Comparison of ENCODE assay signal across 8 cellular contexts in the genomic region with DNA sequence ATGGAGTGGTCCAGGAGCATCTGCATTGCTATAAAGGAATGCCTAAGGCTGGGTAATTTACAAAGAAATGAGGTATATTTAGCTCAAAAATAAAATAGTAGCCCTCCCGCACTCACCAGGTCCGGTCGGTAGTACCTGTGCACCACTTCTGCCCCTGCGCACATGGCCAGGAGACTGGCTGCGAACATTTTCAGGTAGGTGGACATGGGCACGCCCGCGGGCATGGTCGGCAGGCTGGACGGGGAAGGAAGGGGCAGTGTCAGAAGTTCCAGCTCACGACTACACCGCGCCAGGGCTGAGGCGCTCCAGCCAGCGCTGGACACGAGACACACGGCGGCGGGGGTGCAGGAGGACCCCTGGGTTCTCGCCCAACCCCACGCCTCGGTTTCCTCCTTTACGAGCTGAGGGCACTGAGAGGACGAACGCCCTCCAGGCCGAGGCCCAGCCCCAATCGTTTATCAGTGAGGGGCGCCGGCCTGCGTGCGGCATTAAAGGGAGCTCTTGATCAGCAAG. TPM values are rescaled to one million over a fixed set of nuclear protein-coding genes. Genes with fewer than 3 reads are reported as not detected.
A peak's percentile ranks its signal among the peaks of the same experiment; 100 is the strongest.
DNase-seq lines count a peak whose midpoint lies in the region; ATAC-seq and TF ChIP-seq lines count a peak whose summit lies in the region.

No MANE protein-coding gene starts in this region.

- H2BK12ac ChIP-seq in trophoblast cell (ENCODE audit: low read length): no peak overlapping the region

- peak overlapping the region; percentile 3 for H4K12ac ChIP-seq in trophoblast cell (ENCODE audit: low read depth, low read length)

- peaks cover 4% of the 10 kb centered on the region for H3K79me2 ChIP-seq in trophoblast cell (ENCODE audit: control insufficient read depth, insufficient read depth, low read length, poor library complexity)

- H3K23ac ChIP-seq in trophoblast cell (ENCODE audit: low read length): no peak overlapping the region

- ATAC-seq in GM18858 (IDR thresholded peaks at IDR 0.05; ENCODE audit: unreplicated experiment) (peak; percentile 12), HG03108 (IDR thresholded peaks at IDR 0.05; ENCODE audit: unreplicated experiment) (peak; percentile 26)

- H3K9me3 ChIP-seq in trophoblast cell (ENCODE audit: insufficient read depth, low read depth, low read length): no peaks in the 10 kb centered on the region

- peak overlapping the region; percentile 90 for H3K9ac ChIP-seq in trophoblast cell (ENCODE audit: low read length)

- peak overlapping the region; percentile 89 for H3K4me2 ChIP-seq in trophoblast cell (ENCODE audit: low read length)

- H3K14ac ChIP-seq in trophoblast cell (ENCODE audit: low read length): peak overlapping the region; percentile 58

- no peaks in the 10 kb centered on the region for H3K27me3 ChIP-seq in trophoblast cell (ENCODE audit: insufficient read depth, low read length)

- peak overlapping the region; percentile 78 for H2AFZ ChIP-seq in trophoblast cell (ENCODE audit: insufficient read depth, low read length, poor library complexity)

- H4K91ac ChIP-seq in trophoblast cell (ENCODE audit: low read depth, low read length): peak overlapping the region; percentile 68

- DNase-seq in 8988T (peak; percentile 21), glomerular visceral epithelial cell (ENCODE audit: extremely low spot score) (peak; percentile 19), trophoblast cell (peak; percentile 10 to 30), H4 (ENCODE audit: low spot score) (no peak), NCI-H345 (lab: John Stamatoyannopoulos, UW) (no peak)

- H3K4me3 ChIP-seq in WI38 (ENCODE audit: low read depth, low read length) (peak overlapping the region; percentile 77), trophoblast cell (ENCODE audit: low read depth, low read length) (peak overlapping the region; percentile 86)

- peaks cover 3 to 4% of the 10 kb centered on the region in 2 experiments for H3K4me1 ChIP-seq in trophoblast cell (ENCODE audit: control insufficient read depth in 1 of 2, insufficient read depth in 2 of 2, low read length in 2 of 2)

- H3K18ac ChIP-seq in trophoblast cell (ENCODE audit: low read length): peak overlapping the region; percentile 51

- H2AK5ac ChIP-seq in trophoblast cell (ENCODE audit: low read length): no peak overlapping the region

- peaks cover 7% of the 10 kb centered on the region for H3K79me1 ChIP-seq in trophoblast cell (ENCODE audit: low read length)

- peaks cover 2 to 7% of the 10 kb centered on the region in 2 experiments for H3K36me3 ChIP-seq in trophoblast cell (ENCODE audit: control insufficient read depth in 1 of 2, insufficient read depth in 2 of 2, low read length in 2 of 2)

- WGBS in trophoblast cell (ENCODE audit: extremely low coverage, insufficient coverage, insufficient read length): no CpG with 5 or more reads among the region's 31 CpGs

- H2BK5ac ChIP-seq in trophoblast cell (ENCODE audit: low read depth, low read length, poor library complexity): peak overlapping the region; percentile 47

- no peak for TF ChIP-seq CTCF in WI38 (IDR thresholded peaks at IDR 0.05; ENCODE audit: low read depth, low read length)

- peak overlapping the region; percentile 92 for H3K27ac ChIP-seq in trophoblast cell (ENCODE audit: low read depth, low read length)

- H4K8ac ChIP-seq in trophoblast cell (ENCODE audit: low read depth, low read length): peak overlapping the region; percentile 78

- peak overlapping the region; percentile 8 for H3K4ac ChIP-seq in trophoblast cell (ENCODE audit: low read depth, low read length)

- H2BK120ac ChIP-seq in trophoblast cell (ENCODE audit: insufficient read depth, low read length, poor library complexity): peak overlapping the region; percentile 9

RNA-seq across cellular contexts. Expression of a gene that starts 9.1 kb away (rescaled TPM):
- 61.8 and 64.6 TPM in 2 replicates for polyA plus RNA-seq in trophoblast cell (2013)
- 34.2 and 39.0 TPM in 2 replicates for total RNA-seq in H4 (2014; rRNA removed; shearing (Covaris generic))

RNA-seq across cellular contexts. Expression of a gene that starts 26.4 kb away (rescaled TPM):
- 923 and 954 TPM in 2 replicates for polyA plus RNA-seq in trophoblast cell (2013)
- total RNA-seq in H4 (2014; rRNA removed; shearing (Covaris generic)): 507 and 561 TPM in 2 replicates

Comparison
In these comparisons a context has a peak if more than half of its experiments do, and no peak if none do; other contexts are left out.
1. DNase-seq: peak in 8988T (single experiment), glomerular visceral epithelial cell (single experiment) and trophoblast cell (2 of 2); none in H4 (single experiment) and NCI-H345 (single experiment).